Comparison of ENCODE assay signal across 8 cellular contexts in the genomic region with DNA sequence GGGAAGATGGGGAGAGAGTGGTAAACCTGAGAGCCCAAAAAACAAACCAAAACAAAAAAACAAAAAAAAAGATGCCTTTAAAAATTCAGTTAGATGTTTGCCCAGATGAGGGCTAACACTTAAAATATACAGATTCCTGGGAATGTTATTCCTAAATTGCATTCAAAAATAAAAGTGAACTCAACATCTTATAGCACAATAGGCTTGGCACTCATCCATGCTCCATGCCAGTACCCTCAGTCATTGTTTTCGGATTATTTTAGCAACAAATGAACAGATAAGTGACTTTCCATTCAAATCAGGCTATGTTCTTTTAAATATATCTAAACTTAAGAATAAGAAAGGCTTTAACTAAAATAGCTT. TPM values are rescaled to one million over a fixed set of nuclear protein-coding genes. Genes with fewer than 3 reads are reported as not detected.
DNase-seq lines count a peak whose midpoint lies in the region; ATAC-seq and TF ChIP-seq lines count a peak whose summit lies in the region.

No MANE protein-coding gene starts in this region.

- intact Hi-C loops in CD4-positive, alpha-beta T cell (cut with DNase I, micrococcal nuclease) = loop anchor here (1.0 to 5.0 kb wide), 8 partner anchors 14 to 224 kb away; no protein-coding TSS in a partner anchor
- intact Hi-C loops in dendritic cell treated with granulocyte-macrophage colony-stimulating factor and Interleukin-4, amounts not matched to agents 40 ng/mL and 50 ng/mL, for 4 days (cut with micrococcal nuclease) = loop anchor here (5.0 kb wide), 1 partner anchor 121 kb away; no protein-coding TSS in a partner anchor

- no peaks in the 10 kb centered on the region for H3K36me3 ChIP-seq in MG63
- H3K36me3 ChIP-seq in H7 (replicated peaks; ENCODE audit: control insufficient read depth, insufficient read depth, low read length) = no peaks in the 10 kb centered on the region

- ATAC-seq in CD4-positive, alpha-beta T cell (ENCODE audit: poor library complexity) = no peak

- H3K9me3 ChIP-seq in CD4-positive, alpha-beta T cell (ENCODE audit: control insufficient read depth, low read length) = no peaks in the 10 kb centered on the region
- no peaks in the 10 kb centered on the region for H3K9me3 ChIP-seq in MG63

- TF ChIP-seq CTCF in CD4-positive, alpha-beta T cell (IDR thresholded peaks at IDR 0.05) = no peak
- no peak for TF ChIP-seq CTCF in nephron progenitor cell (IDR thresholded peaks at IDR 0.05)

- H3K27me3 Mint-ChIP-seq in CD4-positive, alpha-beta T cell = no peaks in the 10 kb centered on the region
- H3K27me3 Mint-ChIP-seq in dendritic cell treated with granulocyte-macrophage colony-stimulating factor and Interleukin-4, amounts not matched to agents 40 ng/mL and 50 ng/mL, for 4 days = no peaks in the 10 kb centered on the region
- H3K27me3 Mint-ChIP-seq in nephron progenitor cell (ENCODE audit: low read depth, poor library complexity) = peaks cover 9% of the 10 kb centered on the region

- peak overlapping the region; percentile 98 for H3K27ac ChIP-seq in CD4-positive, alpha-beta T cell (ENCODE audit: low read depth, low read length)

- peak overlapping the region; percentile 93 for H3K27ac Mint-ChIP-seq in CD4-positive, alpha-beta T cell
- peak overlapping the region; percentile 37 for H3K27ac Mint-ChIP-seq in dendritic cell treated with granulocyte-macrophage colony-stimulating factor and Interleukin-4, amounts not matched to agents 40 ng/mL and 50 ng/mL, for 4 days
- H3K27ac Mint-ChIP-seq in nephron progenitor cell = peak overlapping the region; percentile 53

- H3K36me3 Mint-ChIP-seq in CD4-positive, alpha-beta T cell (ENCODE audit: low read depth) = peaks cover 46% of the 10 kb centered on the region
- H3K36me3 Mint-ChIP-seq in dendritic cell treated with granulocyte-macrophage colony-stimulating factor and Interleukin-4, amounts not matched to agents 40 ng/mL and 50 ng/mL, for 4 days (ENCODE audit: low read depth) = peaks cover 14% of the 10 kb centered on the region
- no peaks in the 10 kb centered on the region for H3K36me3 Mint-ChIP-seq in nephron progenitor cell (ENCODE audit: low read depth)

- DNase-seq in CD4-positive, alpha-beta T cell = no peak
- no peak for DNase-seq in MG63
- DNase-seq in nephron progenitor cell = no peak
- no peak for DNase-seq in NCI-H510A treated with DMSO at 0.1 percent for 48 hours (lab: John Stamatoyannopoulos, UW)
- DNase-seq in H7 = no peak
- DNase-seq in activated CD4-positive, alpha-beta T cell treated with anti-CD3 and anti-CD28 coated beads, Interleukin-2, amount 50 U/mL, for 4 hours = no peak
- no peak for DNase-seq in AG20443 (ENCODE audit: low spot score)

- H3K9me3 Mint-ChIP-seq in CD4-positive, alpha-beta T cell = no peaks in the 10 kb centered on the region
- no peaks in the 10 kb centered on the region for H3K9me3 Mint-ChIP-seq in dendritic cell treated with granulocyte-macrophage colony-stimulating factor and Interleukin-4, amounts not matched to agents 40 ng/mL and 50 ng/mL, for 4 days
- H3K9me3 Mint-ChIP-seq in nephron progenitor cell = no peaks in the 10 kb centered on the region

- no peaks in the 10 kb centered on the region for H3K27me3 ChIP-seq in CD4-positive, alpha-beta T cell (ENCODE audit: control insufficient read depth, insufficient read depth, low read length)
- H3K27me3 ChIP-seq in MG63 = no peaks in the 10 kb centered on the region
- peaks cover 11% of the 10 kb centered on the region; the same call in 1 of the 2 replicates for H3K27me3 ChIP-seq in H7 (ENCODE audit: control insufficient read depth, insufficient read depth, low read length)

- H3K4me3 ChIP-seq in MG63 = peak overlapping the region; percentile 31
- no peak overlapping the region for H3K4me3 ChIP-seq in H7 (ENCODE audit: insufficient read depth, low read depth, low read length)

- POLR2A ChIA-PET in CD4-positive, alpha-beta T cell (lab: Charles Lee) = interaction anchor here (1.1 to 5.7 kb wide), 14 partner anchors 9 to 238 kb away, joined by 3 to 35 read pairs (median 6); no protein-coding TSS in a partner anchor

- peak overlapping the region; percentile 98 for H3K4me3 Mint-ChIP-seq in CD4-positive, alpha-beta T cell
- H3K4me3 Mint-ChIP-seq in dendritic cell treated with granulocyte-macrophage colony-stimulating factor and Interleukin-4, amounts not matched to agents 40 ng/mL and 50 ng/mL, for 4 days = no peak overlapping the region
- peak overlapping the region; percentile 96 for H3K4me3 Mint-ChIP-seq in nephron progenitor cell

- H3K4me1 Mint-ChIP-seq in CD4-positive, alpha-beta T cell (ENCODE audit: low read depth) = peaks cover 85% of the 10 kb centered on the region
- H3K4me1 Mint-ChIP-seq in dendritic cell treated with granulocyte-macrophage colony-stimulating factor and Interleukin-4, amounts not matched to agents 40 ng/mL and 50 ng/mL, for 4 days (ENCODE audit: low read depth) = peaks cover 77% of the 10 kb centered on the region
- peaks cover 60% of the 10 kb centered on the region for H3K4me1 Mint-ChIP-seq in nephron progenitor cell

- CTCF ChIA-PET in CD4-positive, alpha-beta T cell (lab: Charles Lee) = interaction anchor here (1.7 kb wide), 2 partner anchors 10 to 109 kb away, joined by 5 read pairs; no protein-coding TSS in a partner anchor

RNA-seq across cellular contexts. Expression of gene ATP1A1, which starts 3.7 kb away (rescaled TPM):
- total RNA-seq in CD4-positive, alpha-beta T cell = 100 to 1,000 TPM; 251 to 262 TPM
- 88.6 and 124 TPM in 2 replicates for total RNA-seq in MG63 (2014; rRNA removed; shearing (Covaris generic); ENCODE audit: low replicate concordance)
- total RNA-seq in H7 (2014; rRNA removed; shearing (Covaris generic)) = 80.2 and 81.8 TPM in 2 replicates

Comparison
In these comparisons a context has a peak if more than half of its experiments do, and no peak if none do; other contexts are left out.
1. H3K27ac Mint-ChIP-seq: peak in every context shown above with its lines; median percentile 93 in CD4-positive, alpha-beta T cell; 53 in nephron progenitor cell; 37 in dendritic cell treated with granulocyte-macrophage colony-stimulating factor and Interleukin-4, amounts not matched to agents 40 ng/mL and 50 ng/mL, for 4 days.